ENCODE assay signal across 8 cellular contexts in the genomic region with DNA sequence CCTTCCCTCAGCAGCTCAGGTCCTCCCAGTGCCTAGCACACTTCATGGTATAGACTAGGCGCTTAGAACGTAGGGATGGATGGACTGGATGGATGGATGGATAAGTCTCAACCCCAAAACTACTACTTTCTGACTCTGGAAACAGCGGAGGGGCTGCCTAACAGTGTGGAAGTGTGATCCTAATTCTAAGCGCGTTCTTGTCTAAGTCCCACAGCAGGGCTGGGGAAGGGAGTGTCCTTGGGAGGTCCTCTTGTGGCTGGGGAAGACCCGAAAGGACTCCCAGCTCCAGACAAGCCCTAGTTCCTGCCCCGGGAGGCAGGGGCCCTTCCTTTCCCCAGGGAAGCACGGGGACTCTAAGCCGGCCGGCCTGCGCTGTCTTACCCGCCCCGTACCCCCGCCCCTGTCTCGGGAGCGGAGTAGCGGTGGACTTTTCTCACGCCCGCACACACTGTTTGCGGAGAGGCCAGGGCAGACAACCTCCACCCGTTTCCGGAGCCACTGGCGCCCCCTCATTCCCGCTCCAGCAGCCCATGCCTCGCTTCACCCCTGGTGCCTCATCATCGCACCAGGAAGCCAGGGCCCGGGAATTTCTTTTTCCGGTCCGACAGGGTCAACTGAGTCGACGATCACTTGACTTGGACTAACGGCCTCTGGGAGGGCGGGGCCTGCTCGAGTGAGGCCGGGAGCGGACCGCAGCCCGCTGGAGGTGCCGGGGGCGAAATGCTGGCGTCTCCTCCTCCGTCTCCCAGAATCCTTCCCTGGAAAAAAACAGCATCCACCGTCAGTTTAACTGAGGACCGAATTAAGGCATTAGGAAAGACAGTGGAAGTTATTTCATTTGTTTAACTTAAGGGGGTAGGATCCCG.
DNase-seq lines count a peak whose midpoint lies in the region; ATAC-seq and TF ChIP-seq lines count a peak whose summit lies in the region.

No MANE protein-coding gene starts in this region.

- H3K4me2 ChIP-seq in OCI-LY3 (ENCODE audit: low read length) (no peak overlapping the region), osteoblast (ENCODE audit: insufficient read depth, low read length) (peak overlapping the region; percentile 81)

- no peaks in the 10 kb centered on the region for H3K79me2 ChIP-seq in OCI-LY3 (ENCODE audit: low read length)
- no peaks in the 10 kb centered on the region for H3K79me2 ChIP-seq in osteoblast (ENCODE audit: insufficient read depth, low read length)

- TF ChIP-seq CTCF in OCI-LY3 (IDR thresholded peaks at IDR 0.05; ENCODE audit: low read depth, low read length) (no peak), osteoblast (IDR thresholded peaks at IDR 0.05; ENCODE audit: extremely low read depth, low read depth, low read length) (no peak)

- H3K9me3 ChIP-seq in OCI-LY3 (ENCODE audit: insufficient read depth, low read length): no peaks in the 10 kb centered on the region
- no peaks in the 10 kb centered on the region for H3K9me3 ChIP-seq in osteoblast (ENCODE audit: low read depth, low read length)

- peak overlapping the region; percentile 55; the same call in 1 of the 2 replicates for H3K4me3 ChIP-seq in OCI-LY3 (ENCODE audit: low read length)
- peak overlapping the region; percentile 70 for H3K4me3 ChIP-seq in osteoblast (ENCODE audit: insufficient read depth, low read length)

- H3K9ac ChIP-seq in OCI-LY3 (ENCODE audit: low read length): no peak overlapping the region

- H3K36me3 ChIP-seq in OCI-LY3 (replicated peaks; ENCODE audit: low read depth, low read length): no peaks in the 10 kb centered on the region
- H3K36me3 ChIP-seq in osteoblast (ENCODE audit: insufficient read depth, low read length): no peaks in the 10 kb centered on the region

- H3K27me3 ChIP-seq in OCI-LY3 (ENCODE audit: low read depth, low read length) (peaks cover 10% of the 10 kb centered on the region), osteoblast (ENCODE audit: insufficient read depth, low read length) (no peaks in the 10 kb centered on the region)

- H2AFZ ChIP-seq in OCI-LY3 (ENCODE audit: low read depth, low read length) (no peak overlapping the region), osteoblast (ENCODE audit: low read length) (peak overlapping the region; percentile 95)

- H4K20me1 ChIP-seq in OCI-LY3 (ENCODE audit: insufficient read depth, low read length) (no peaks in the 10 kb centered on the region), osteoblast (ENCODE audit: insufficient read depth, low read length) (no peaks in the 10 kb centered on the region)

- DNase-seq in CMK (ENCODE audit: low read depth) (peak; percentile 74), GOT3 (lab: John Stamatoyannopoulos, UW) (peak; percentile 18), amniotic epithelial cell (ENCODE audit: low read depth) (peak; percentile 88), cardiac septum (ENCODE audit: low spot score) (peak; percentile 90), osteoblast (ENCODE audit: insufficient read length, low spot score, missing footprints) (peak; percentile 95), ureter (ENCODE audit: low spot score) (peak; percentile 89)

- intact Hi-C loops in cardiac septum (cut with DNase I): no loop called here

- H3K27ac ChIP-seq in OCI-LY3 (ENCODE audit: low read length) (no peak overlapping the region), osteoblast (ENCODE audit: low read depth, low read length) (no peak overlapping the region)

- H3K4me1 ChIP-seq in OCI-LY3 (ENCODE audit: low read length): no peaks in the 10 kb centered on the region
- peaks cover 7% of the 10 kb centered on the region for H3K4me1 ChIP-seq in osteoblast (ENCODE audit: insufficient read depth, low read length)

- ATAC-seq in GM21825 (IDR thresholded peaks at IDR 0.05; ENCODE audit: unreplicated experiment): no peak

Comparison
In these comparisons a context has a peak if more than half of its experiments do, and no peak if none do; other contexts are left out.
1. DNase-seq: peak in every context shown above with its lines; median percentile 95 in osteoblast; 90 in cardiac septum; 89 in ureter; 88 in amniotic epithelial cell; 74 in CMK; 18 in GOT3.